10 cellular contexts compared by ENCODE assay signal in genomic region chr19:49567722-49568454, GRCh38. TPM values are rescaled to one million over a fixed set of nuclear protein-coding genes. Genes with fewer than 3 reads are reported as not detected.
DNase-seq lines count a peak whose midpoint lies in the region; ATAC-seq and TF ChIP-seq lines count a peak whose summit lies in the region.
"Had no signal": no experiment of that assay in that cellular context is flagged by ENCODE, and none has a peak within 500 bp of the region (broad histone marks: within the 10 kb centered on the region; RNA-seq: fewer than 3 reads in every experiment).

No MANE protein-coding gene starts in this region.

- H3K4me1 ChIP-seq in adipocyte (ENCODE audit: control insufficient read depth, insufficient read depth, low read length), result peaks cover 20% of the 10 kb centered on the region

- TF ChIP-seq CTCF in GM12865 (IDR thresholded peaks at IDR 0.05; ENCODE audit: insufficient read depth, low read depth, low read length, missing control alignments) (no peak), progenitor cell of endocrine pancreas (IDR thresholded peaks at IDR 0.05; ENCODE audit: unreplicated experiment) (no peak)

- peaks cover 5% of the 10 kb centered on the region for H3K36me3 Mint-ChIP-seq in progenitor cell of endocrine pancreas (ENCODE audit: insufficient read depth)

- ATAC-seq in HG03095 (IDR thresholded peaks at IDR 0.05; ENCODE audit: unreplicated experiment), result no peak
- ATAC-seq: heart right ventricle had no signal

- no peaks in the 10 kb centered on the region for H3K36me3 ChIP-seq in adipocyte (ENCODE audit: control insufficient read depth, insufficient read depth, low read length, severe bottlenecking)

- peaks cover 24% of the 10 kb centered on the region for H3K4me1 Mint-ChIP-seq in progenitor cell of endocrine pancreas (ENCODE audit: low read depth)

- peak overlapping the region; percentile 67 for H3K27ac Mint-ChIP-seq in progenitor cell of endocrine pancreas

- H3K4me3 ChIP-seq in GM12865 (ENCODE audit: low read depth, low read length) (no peak overlapping the region), adipocyte (ENCODE audit: low read length) (no peak overlapping the region)
- H3K4me3 ChIP-seq: heart right ventricle had no signal

- H3K27me3 ChIP-seq in adipocyte (replicated peaks; ENCODE audit: control insufficient read depth, insufficient read depth, low read length), result no peaks in the 10 kb centered on the region
- H3K27me3 ChIP-seq: heart right ventricle had no signal

- H3K4me3 Mint-ChIP-seq in progenitor cell of endocrine pancreas (ENCODE audit: low read depth), result no peak overlapping the region

- no peaks in the 10 kb centered on the region for H3K9me3 Mint-ChIP-seq in progenitor cell of endocrine pancreas (ENCODE audit: low read depth)

- peak; percentile 69 for DNase-seq in GM12865 (ENCODE audit: low read depth)
- DNase-seq in T-helper 22 cell (ENCODE audit: low read depth), result peak; percentile 76
- peak; percentile 67 for DNase-seq in adipocyte (ENCODE audit: low read depth)
- no peak for DNase-seq in progenitor cell of endocrine pancreas (ENCODE audit: low spot score, unreplicated experiment)
- DNase-seq in NCI-H1048 (lab: John Stamatoyannopoulos, UW), result no peak
- no peak for DNase-seq in HuH-7.5 (ENCODE audit: low spot score)
- DNase-seq in NCI-H146 treated with DMSO at 0.1 percent for 48 hours (lab: John Stamatoyannopoulos, UW; ENCODE audit: unreplicated experiment), result no peak
- DNase-seq: heart right ventricle, NCI-H1436 treated with DMSO at 0.1 percent for 48 hours had no signal

- H3K27me3 Mint-ChIP-seq in progenitor cell of endocrine pancreas, result no peaks in the 10 kb centered on the region

- H3K9ac ChIP-seq in adipocyte (ENCODE audit: low read length), result peak overlapping the region; percentile 2

- no peaks in the 10 kb centered on the region for H3K9me3 ChIP-seq in adipocyte (ENCODE audit: control insufficient read depth, low read length)
- H3K9me3 ChIP-seq: heart right ventricle had no signal

RNA-seq across cellular contexts. Expression of gene NOSIP, which starts 12.5 kb away (rescaled TPM):
- total RNA-seq in progenitor cell of endocrine pancreas, result 75.0 and 82.1 TPM in 2 replicates

RNA-seq across cellular contexts. Expression of gene PRRG2, which starts 13.2 kb away (rescaled TPM):
- 6.8 and 8.3 TPM in 2 replicates for total RNA-seq in progenitor cell of endocrine pancreas

RNA-seq across cellular contexts. Expression of gene PRR12, which starts 23.1 kb away (rescaled TPM):
- total RNA-seq in progenitor cell of endocrine pancreas, result 61.2 and 64.5 TPM in 2 replicates

RNA-seq across cellular contexts. Expression of gene RCN3, which starts 40.1 kb away (rescaled TPM):
- total RNA-seq in progenitor cell of endocrine pancreas, result 43.4 and 58.0 TPM in 2 replicates

RNA-seq across cellular contexts. Expression of gene FCGRT, which starts 55.4 kb away (rescaled TPM):
- 153 and 169 TPM in 2 replicates for total RNA-seq in progenitor cell of endocrine pancreas

Comparison
In these comparisons a context has a peak if more than half of its experiments do, and no peak if none do; other contexts are left out.
1. DNase-seq: peak in GM12865 (single experiment), T-helper 22 cell (single experiment) and adipocyte (single experiment); none in progenitor cell of endocrine pancreas (single experiment), NCI-H1048 (single experiment), HuH-7.5 (single experiment) and NCI-H146 treated with DMSO at 0.1 percent for 48 hours (single experiment).